In the genomic region with DNA sequence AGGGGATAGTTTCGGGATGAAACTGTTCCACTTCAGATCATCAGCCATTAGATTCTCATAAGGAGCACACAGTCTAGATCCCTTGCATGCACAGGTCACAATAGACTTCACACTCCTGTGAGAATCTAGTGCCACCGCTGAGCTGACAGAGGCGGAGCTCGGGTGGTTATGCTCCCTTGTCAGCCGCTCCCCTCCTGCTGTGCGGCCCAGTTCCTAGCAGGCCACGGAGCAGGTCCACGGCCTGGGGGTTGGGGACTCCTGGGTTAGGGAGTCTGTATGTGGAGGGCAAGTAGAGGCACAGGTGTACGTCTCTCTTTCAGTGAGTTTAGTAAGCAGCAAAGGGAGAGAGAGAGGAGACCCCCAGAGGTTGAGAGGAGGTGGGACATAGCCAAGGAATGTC, we compare ENCODE assay signal across 1 cellular context.
TF ChIP-seq lines count a peak whose summit lies in the region.

No MANE protein-coding gene starts in this region.

TF ChIP-seq in K562, 482 proteins besides CTCF, POLR2A, EP300 and RAD21 (continued from another document):
- no peak for TF ChIP-seq NRF1 (conservative IDR thresholded peaks at IDR 0.05 in 1 of 2, IDR thresholded peaks at IDR 0.05 in 1 of 2)
- no peak for TF ChIP-seq ZNF263 (CRISPR knock-in tag; IDR thresholded peaks at IDR 0.05; ENCODE audit: borderline replicate concordance)
- no peak for TF ChIP-seq ZNF766 (CRISPR knock-in tag; conservative IDR thresholded peaks at IDR 0.05)
- no peak for TF ChIP-seq ZFPM2 (CRISPR knock-in tag; IDR thresholded peaks at IDR 0.05)
- no peak for TF ChIP-seq RHOXF2B (CRISPR knock-in tag; conservative IDR thresholded peaks at IDR 0.05)
- TF ChIP-seq, protein P1, sequence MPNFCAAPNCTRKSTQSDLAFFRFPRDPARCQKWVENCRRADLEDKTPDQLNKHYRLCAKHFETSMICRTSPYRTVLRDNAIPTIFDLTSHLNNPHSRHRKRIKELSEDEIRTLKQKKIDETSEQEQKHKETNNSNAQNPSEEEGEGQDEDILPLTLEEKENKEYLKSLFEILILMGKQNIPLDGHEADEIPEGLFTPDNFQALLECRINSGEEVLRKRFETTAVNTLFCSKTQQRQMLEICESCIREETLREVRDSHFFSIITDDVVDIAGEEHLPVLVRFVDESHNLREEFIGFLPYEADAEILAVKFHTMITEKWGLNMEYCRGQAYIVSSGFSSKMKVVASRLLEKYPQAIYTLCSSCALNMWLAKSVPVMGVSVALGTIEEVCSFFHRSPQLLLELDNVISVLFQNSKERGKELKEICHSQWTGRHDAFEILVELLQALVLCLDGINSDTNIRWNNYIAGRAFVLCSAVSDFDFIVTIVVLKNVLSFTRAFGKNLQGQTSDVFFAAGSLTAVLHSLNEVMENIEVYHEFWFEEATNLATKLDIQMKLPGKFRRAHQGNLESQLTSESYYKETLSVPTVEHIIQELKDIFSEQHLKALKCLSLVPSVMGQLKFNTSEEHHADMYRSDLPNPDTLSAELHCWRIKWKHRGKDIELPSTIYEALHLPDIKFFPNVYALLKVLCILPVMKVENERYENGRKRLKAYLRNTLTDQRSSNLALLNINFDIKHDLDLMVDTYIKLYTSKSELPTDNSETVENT (CRISPR knock-in tag; IDR thresholded peaks at IDR 0.05): no peak
- TF ChIP-seq OTX1 (CRISPR knock-in tag; IDR thresholded peaks at IDR 0.05): no peak
- TF ChIP-seq ZNF699 (CRISPR knock-in tag; IDR thresholded peaks at IDR 0.05; ENCODE audit: insufficient replicate concordance): no peak
- TF ChIP-seq YBX1 (IDR thresholded peaks at IDR 0.05): no peak
